28 cellular contexts compared by ENCODE assay signal in the genomic region with DNA sequence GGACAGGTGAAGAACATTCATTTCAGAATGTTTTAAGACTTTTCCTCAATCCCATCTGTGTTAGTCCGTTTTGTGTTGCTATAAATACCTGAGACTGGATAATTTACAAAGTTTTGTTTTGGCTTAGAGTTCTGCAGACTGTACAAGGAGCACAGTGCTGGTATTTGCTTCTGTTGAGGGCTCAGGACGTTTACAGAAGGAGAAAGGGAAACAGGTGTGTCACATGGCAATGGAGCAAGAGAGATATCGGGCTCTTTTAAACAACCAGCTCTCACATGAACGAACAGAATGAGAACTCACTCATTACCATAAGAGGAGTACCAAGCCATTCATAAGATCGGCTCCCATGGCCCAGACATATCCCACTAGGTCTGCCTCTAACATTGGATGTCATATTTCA.
"Had no signal": no experiment of that assay in that cellular context is flagged by ENCODE, and none has a peak within 500 bp of the region (broad histone marks: within the 10 kb centered on the region; RNA-seq: fewer than 3 reads in every experiment).

No MANE protein-coding gene starts in this region.

- H3K4me3 ChIP-seq: colonic mucosa, esophagus squamous epithelium, gastrocnemius medialis, heart right ventricle, lower lobe of right lung, mucosa of descending colon had no signal

- H3K4me1 ChIP-seq: colonic mucosa, gastrocnemius medialis, heart right ventricle, lower lobe of right lung had no signal

- FAIRE-seq: endometrium, islet of Langerhans, kidney had no signal

- H3K9me3 ChIP-seq: colonic mucosa, esophagus squamous epithelium, gastrocnemius medialis, heart right ventricle, lower lobe of right lung, mucosa of descending colon had no signal

- H3K4me3 Mint-ChIP-seq: dendritic cell treated with granulocyte-macrophage colony-stimulating factor and Interleukin-4, amounts not matched to agents 40 ng/mL and 50 ng/mL, for 4 days; effector memory CD8-positive, alpha-beta T cell; endodermal cell; mesothelial cell of epicardium; naive B cell had no signal

- H3K27me3 ChIP-seq: colonic mucosa, esophagus squamous epithelium, gastrocnemius medialis, heart right ventricle had no signal

- H3K27ac ChIP-seq: colonic mucosa, epithelial cell of prostate, esophagus squamous epithelium, gastrocnemius medialis, heart right ventricle, lower lobe of right lung had no signal

- DNase-seq: colonic mucosa; cortex of kidney; effector CD8-positive, alpha-beta T cell; effector memory CD8-positive, alpha-beta T cell; erythroblast; esophagus squamous epithelium; foreskin fibroblast; foreskin melanocyte; gastrocnemius medialis; glutamatergic neuron; head of caudate nucleus; heart right ventricle; hippocampal formation; kidney; kidney glomerular epithelial cell; left colon; left ventricle myocardium superior; lower lobe of right lung; mesenchymal stem cell; mucosa of descending colon; naive B cell had no signal

- H3K36me3 Mint-ChIP-seq: naive B cell had no signal

- H3K36me3 ChIP-seq: colonic mucosa, esophagus squamous epithelium, gastrocnemius medialis, heart right ventricle, lower lobe of right lung had no signal

- ATAC-seq: effector memory CD8-positive, alpha-beta T cell; esophagus mucosa; gastrocnemius medialis; heart right ventricle; left colon; left ventricle myocardium superior; mucosa of descending colon had no signal

- H3K27ac Mint-ChIP-seq: dendritic cell treated with granulocyte-macrophage colony-stimulating factor and Interleukin-4, amounts not matched to agents 40 ng/mL and 50 ng/mL, for 4 days; effector memory CD8-positive, alpha-beta T cell; mesothelial cell of epicardium; naive B cell had no signal

- H3K4me1 Mint-ChIP-seq: mesothelial cell of epicardium, naive B cell had no signal

- H3K9me3 Mint-ChIP-seq: dendritic cell treated with granulocyte-macrophage colony-stimulating factor and Interleukin-4, amounts not matched to agents 40 ng/mL and 50 ng/mL, for 4 days; effector memory CD8-positive, alpha-beta T cell; endodermal cell had no signal
